16 cellular contexts compared by ENCODE assay signal in genomic region chr17:75959839-75960511, GRCh38.
"Had no signal": no experiment of that assay in that cellular context is flagged by ENCODE, and none has a peak within 500 bp of the region (broad histone marks: within the 10 kb centered on the region; RNA-seq: fewer than 3 reads in every experiment).

No MANE protein-coding gene starts in this region.

- DNase-seq: activated CD4-positive, alpha-beta T cell treated with anti-CD3 and anti-CD28 coated beads, Interleukin-2, amount 50 U/mL, for 4 hours; activated CD4-positive, CD25-positive, alpha-beta regulatory T cell treated with anti-CD3 and anti-CD28 coated beads, Interleukin-2, amount 50 U/mL, for 72 hours; activated CD8-positive, alpha-beta memory T cell treated with anti-CD3 and anti-CD28 coated beads, Interleukin-2, amount 10 ng/mL, durations not matched to agents 7 days and 5 days; activated effector memory CD4-positive, alpha-beta T cell treated with Interleukin-2 at 50 U/mL for 16 hours; activated T-cell treated with anti-CD3 and anti-CD28 coated beads, Interleukin-2, amount 50 U/mL, for 24 hours; amygdala; hypothalamus; left colon; mucosa of descending colon; natural killer cell; occipital lobe; stimulated activated CD4-positive, alpha-beta T cell treated with anti-CD3 and anti-CD28 coated beads, Interleukin-12 subunit alpha, Interleukin-12 subunit beta, amount 100 ng/mL, for 4 hours; stimulated activated CD4-positive, alpha-beta T cell treated with anti-CD3 and anti-CD28 coated beads, Interleukin-2, amount 100 ng/mL, for 48 hours; stimulated activated naive CD4-positive, alpha-beta T cell treated with Interleukin-2 at 50 U/mL for 16 hours had no signal

- H3K9me3 ChIP-seq: mucosa of descending colon had no signal

- H3K4me3 ChIP-seq: mucosa of descending colon had no signal

- ATAC-seq: activated CD8-positive, alpha-beta memory T cell treated with anti-CD3 and anti-CD28 coated beads, Interleukin-2, amount 10 ng/mL, durations not matched to agents 7 days and 5 days; activated naive CD4-positive, alpha-beta T cell treated with anti-CD3 and anti-CD28 coated beads, Interleukin-2, amount 50 U/mL, for 72 hours; esophagus mucosa; left colon; mucosa of descending colon; natural killer cell had no signal
